9 cellular contexts compared by ENCODE assay signal in genomic region chr11:130449246-130449990, GRCh38. TPM values are rescaled to one million over a fixed set of nuclear protein-coding genes. Genes with fewer than 3 reads are reported as not detected.
A peak's percentile ranks its signal among the peaks of the same experiment; 100 is the strongest.
DNase-seq lines count a peak whose midpoint lies in the region; ATAC-seq and TF ChIP-seq lines count a peak whose summit lies in the region.
"Had no signal": no experiment of that assay in that cellular context is flagged by ENCODE, and none has a peak within 500 bp of the region (broad histone marks: within the 10 kb centered on the region; RNA-seq: fewer than 3 reads in every experiment).

No MANE protein-coding gene starts in this region.

- DNase-seq in Caco-2: no peak
- peak; percentile 52 for DNase-seq in SK-N-SH
- no peak for DNase-seq in Right ventricle myocardium superior
- DNase-seq in prostate gland (ENCODE audit: low spot score): no peak
- no peak for DNase-seq in GDM1 (lab: John Stamatoyannopoulos, UW)
- no peak for DNase-seq in GOT3 (lab: John Stamatoyannopoulos, UW)
- no peak for DNase-seq in iPS-NIHi7 (ENCODE audit: extremely low spot score)
- no peak for DNase-seq in Karpas-422
- DNase-seq: NCI-H2029 had no signal

- CTCF ChIA-PET in Caco-2 (lab: Charles Lee) (interaction anchor here (0.6 kb wide), 1 partner anchor 150 kb away, joined by 3 read pairs; no protein-coding TSS in a partner anchor), SK-N-SH (lab: Yijun Ruan, JAX) (interaction anchor here (0.9 to 3.0 kb wide), 3 partner anchors 14 to 413 kb away, joined by 3 to 20 read pairs (median 5); no protein-coding TSS in a partner anchor)

- 9% methylated on average over 14 of the region's 71 CpGs for WGBS in SK-N-SH (ENCODE audit: low lambda C conversion rate)
- 3% methylated on average over 60 of the region's 71 CpGs for WGBS in prostate gland

- H3K4me1 ChIP-seq in Caco-2 (no peaks in the 10 kb centered on the region), SK-N-SH (ENCODE audit: control insufficient read depth in 1 of 2, insufficient read depth in 2 of 2, low read depth in 1 of 2, low read length in 1 of 2) (peaks cover 3 to 9% of the 10 kb centered on the region in 2 experiments; a peak in 2 of 4 replicates), prostate gland (replicated peaks) (peaks cover 6% of the 10 kb centered on the region), Karpas-422 (ENCODE audit: low read length) (no peaks in the 10 kb centered on the region)

- no peaks in the 10 kb centered on the region for H3K9me3 ChIP-seq in Caco-2
- H3K9me3 ChIP-seq in SK-N-SH: no peaks in the 10 kb centered on the region
- H3K9me3 ChIP-seq in prostate gland: no peaks in the 10 kb centered on the region
- no peaks in the 10 kb centered on the region for H3K9me3 ChIP-seq in Karpas-422 (ENCODE audit: low read length)

- H3K36me3 Mint-ChIP-seq in Caco-2 (ENCODE audit: insufficient read depth, unreplicated experiment): no peaks in the 10 kb centered on the region

- H3K4me3 ChIP-seq in Caco-2 (ENCODE audit: low read depth, low read length) (peak overlapping the region; percentile 51), SK-N-SH (ENCODE audit: low read depth in 2 of 2, low read length in 1 of 2) (peak overlapping the region; percentile 59 to 83), prostate gland (peak overlapping the region; percentile 30 to 41), Karpas-422 (ENCODE audit: low read length) (no peak overlapping the region)

- peak; percentile 2 for ATAC-seq in Right ventricle myocardium superior (ENCODE audit: poor library complexity)

- H3F3A ChIP-seq in SK-N-SH (replicated peaks; ENCODE audit: insufficient read depth): peaks cover 3% of the 10 kb centered on the region

- peak overlapping the region; percentile 98 for H3K4me2 ChIP-seq in SK-N-SH
- no peak overlapping the region for H3K4me2 ChIP-seq in Karpas-422 (ENCODE audit: low read depth, low read length, poor library complexity, severe bottlenecking)

- H4K20me1 ChIP-seq in SK-N-SH (ENCODE audit: insufficient read depth) (no peaks in the 10 kb centered on the region), Karpas-422 (ENCODE audit: insufficient read depth, low read depth, low read length) (no peaks in the 10 kb centered on the region)

- no peaks in the 10 kb centered on the region for H3K9me3 Mint-ChIP-seq in Caco-2 (ENCODE audit: unreplicated experiment)

- TF ChIP-seq CTCF in Caco-2 (IDR thresholded peaks at IDR 0.05; ENCODE audit: insufficient read depth in 1 of 2, low read depth in 1 of 2, low read length in 1 of 2, severe bottlenecking in 1 of 2, unreplicated experiment in 1 of 2): no peak
- no peak for TF ChIP-seq CTCF in SK-N-SH (IDR thresholded peaks at IDR 0.05)
- TF ChIP-seq CTCF in prostate gland (IDR thresholded peaks at IDR 0.05): no peak

- intact Hi-C loops in Caco-2 (cut with micrococcal nuclease; ENCODE audit: unreplicated experiment): no loop called here
- intact Hi-C loops in Right ventricle myocardium superior (cut with DNase I): loop anchor here (10.0 kb wide), 1 partner anchor 285 kb away; no protein-coding TSS in a partner anchor
- intact Hi-C loops in prostate gland (cut with DNase I): loop anchor here (5.0 kb wide), 1 partner anchor 173 kb away; no protein-coding TSS in a partner anchor

- H3K27me3 ChIP-seq in Caco-2 (replicated peaks; ENCODE audit: control insufficient read depth, insufficient read depth, low read length): peaks cover 3% of the 10 kb centered on the region
- no peaks in the 10 kb centered on the region for H3K27me3 ChIP-seq in SK-N-SH (ENCODE audit: insufficient read depth)
- H3K27me3 ChIP-seq in prostate gland (replicated peaks; ENCODE audit: insufficient read depth): no peaks in the 10 kb centered on the region
- H3K27me3 ChIP-seq in Karpas-422 (ENCODE audit: low read length): no peaks in the 10 kb centered on the region

- no peak overlapping the region for H3K27ac Mint-ChIP-seq in Caco-2 (ENCODE audit: unreplicated experiment)

- no TSS peak for BruUV-seq in Caco-2 (replicated peaks; lab: Mats Ljungman, UMichigan)

- H3K9ac ChIP-seq in SK-N-SH: peak overlapping the region; percentile 54; the same call in 1 of the 2 replicates
- no peak overlapping the region for H3K9ac ChIP-seq in Karpas-422 (ENCODE audit: low read length)

- peaks cover 5% of the 10 kb centered on the region for H3K4me1 Mint-ChIP-seq in Caco-2 (ENCODE audit: low read depth, unreplicated experiment)

- H3K9me2 ChIP-seq in SK-N-SH (no peaks in the 10 kb centered on the region), Karpas-422 (replicated peaks; ENCODE audit: insufficient read depth, low read length) (no peaks in the 10 kb centered on the region)

- peak overlapping the region; percentile 92; the same call in 1 of the 2 replicates for H2AFZ ChIP-seq in SK-N-SH (ENCODE audit: low read depth)
- H2AFZ ChIP-seq in Karpas-422 (ENCODE audit: low read length): no peak overlapping the region

- no peak for TF ChIP-seq EP300 in SK-N-SH (IDR thresholded peaks at IDR 0.05; ENCODE audit: borderline replicate concordance in 1 of 2, low read depth in 1 of 2, low read length in 1 of 2)

- TF ChIP-seq RAD21 in SK-N-SH (IDR thresholded peaks at IDR 0.05; ENCODE audit: low read length): no peak

- H3K27me3 Mint-ChIP-seq in Caco-2 (ENCODE audit: insufficient read depth, unreplicated experiment): peaks cover 16% of the 10 kb centered on the region

- H3K4me3 Mint-ChIP-seq in Caco-2 (ENCODE audit: unreplicated experiment): peak overlapping the region; percentile 71

- no peak for TF ChIP-seq POLR2A in prostate gland (IDR thresholded peaks at IDR 0.05)

- H3K27ac ChIP-seq in SK-N-SH (ENCODE audit: low read depth in 2 of 2, low read length in 1 of 2) (no peak overlapping the region), prostate gland (peak overlapping the region; percentile 3 to 55), Karpas-422 (ENCODE audit: low read length) (no peak overlapping the region)

- no peaks in the 10 kb centered on the region for H3K36me3 ChIP-seq in Caco-2 (ENCODE audit: control insufficient read depth, insufficient read depth, low read length)
- no peaks in the 10 kb centered on the region for H3K36me3 ChIP-seq in SK-N-SH (replicated peaks in 1 of 2; ENCODE audit: control insufficient read depth in 1 of 2, insufficient read depth in 2 of 2, low read length in 1 of 2)
- H3K36me3 ChIP-seq in prostate gland: no peaks in the 10 kb centered on the region
- H3K36me3 ChIP-seq in Karpas-422 (ENCODE audit: insufficient read depth, low read length): no peaks in the 10 kb centered on the region

- POLR2A ChIA-PET in Caco-2 (lab: Charles Lee) (no interaction called here), SK-N-SH (lab: Yijun Ruan, JAX) (no interaction called here)

- no peaks in the 10 kb centered on the region; the same call in 1 of the 2 replicates for H3K79me2 ChIP-seq in SK-N-SH (ENCODE audit: insufficient read depth)
- H3K79me2 ChIP-seq in Karpas-422 (ENCODE audit: low read length): no peaks in the 10 kb centered on the region

TF ChIP-seq in SK-N-SH, 30 proteins besides CTCF, POLR2A, EP300 and RAD21 (continues in another document):
- no peak for TF ChIP-seq PBX3 (IDR thresholded peaks at IDR 0.05)
- no peak for TF ChIP-seq NRF1 (IDR thresholded peaks at IDR 0.05; ENCODE audit: low read depth, low read length)
- no peak for TF ChIP-seq USF2 (IDR thresholded peaks at IDR 0.05; ENCODE audit: borderline replicate concordance, low read depth, low read length)
- no peak for TF ChIP-seq FOXJ3 (CRISPR knock-in tag; IDR thresholded peaks at IDR 0.05)
- TF ChIP-seq IRF3 (IDR thresholded peaks at IDR 0.05; ENCODE audit: low read depth, low read length): no peak
- TF ChIP-seq TEAD4 (IDR thresholded peaks at IDR 0.05; ENCODE audit: borderline replicate concordance, insufficient read depth): no peak
- no peak for TF ChIP-seq MEF2A (IDR thresholded peaks at IDR 0.05; ENCODE audit: borderline replicate concordance, low read depth)
- no peak for TF ChIP-seq EZH2phosphoT487 (IDR thresholded peaks at IDR 0.05; ENCODE audit: borderline replicate concordance, low read depth)

RNA-seq across cellular contexts. Expression of gene ADAMTS15, which starts 1.0 kb away (rescaled TPM):
- total RNA-seq in Caco-2 (2022): 0.12 and 0.20 TPM in 2 replicates
- 0.96 and 1.1 TPM in 2 replicates for polyA plus RNA-seq in SK-N-SH (2012; rRNA removed)
- polyA plus RNA-seq in SK-N-SH (2012; cell fraction: cytosol; rRNA removed): 0.44 and 0.69 TPM in 2 replicates
- 1.8 and 1.9 TPM in 2 replicates for polyA plus RNA-seq in SK-N-SH (2012; cell fraction: nucleus; rRNA removed)
- total RNA-seq in Right ventricle myocardium superior: 43.5 TPM
- 1 to 10 TPM in 1 of 2 donors, under 1 TPM in 1; 0.59 to 1.5 TPM for total RNA-seq in prostate gland
- total RNA-seq in Karpas-422 (2014; rRNA removed; shearing (Covaris generic); ENCODE audit: low replicate concordance): not detected in 2 replicates

RNA-seq across cellular contexts. Expression of gene ADAMTS8, which starts 21.0 kb away (rescaled TPM):
- total RNA-seq in Caco-2 (2022) (not detected in 2 replicates), Right ventricle myocardium superior (0.48 TPM), prostate gland (1 to 10 TPM in 1 of 2 donors, under 1 TPM in 1; 0.82 to 1.7 TPM)
- not detected in 2 replicates for polyA plus RNA-seq in SK-N-SH (2012; rRNA removed)
- polyA plus RNA-seq in SK-N-SH (2012; cell fraction: cytosol; rRNA removed): 0.01 and 0.03 TPM in 2 replicates
- polyA plus RNA-seq in SK-N-SH (2012; cell fraction: nucleus; rRNA removed): not detected in 2 replicates
- not detected in 2 replicates for total RNA-seq in Karpas-422 (2014; rRNA removed; shearing (Covaris generic); ENCODE audit: low replicate concordance)

Comparison
In these comparisons a context has a peak if more than half of its experiments do, and no peak if none do; other contexts are left out.
1. H3K27ac ChIP-seq: peak in prostate gland (2 of 2); none in SK-N-SH (0 of 2) and Karpas-422 (single experiment).
2. RNA of gene ADAMTS15, which starts 1.0 kb away (total RNA-seq): 43.5 TPM in Right ventricle myocardium superior (single experiment); 0.59 to 1.5 TPM in prostate gland, 0.12 to 0.20 TPM in Caco-2 and not detected in Karpas-422; every median in the first group is over 10 times any median in the second.